In genomic region chr9:18976368-18977238, GRCh38 we compare ENCODE assay signal across 9 cellular contexts. TPM values are rescaled to one million over a fixed set of nuclear protein-coding genes. Genes with fewer than 3 reads are reported as not detected.
DNase-seq lines count a peak whose midpoint lies in the region; ATAC-seq and TF ChIP-seq lines count a peak whose summit lies in the region.
"Had no signal": no experiment of that assay in that cellular context is flagged by ENCODE, and none has a peak within 500 bp of the region (broad histone marks: within the 10 kb centered on the region; RNA-seq: fewer than 3 reads in every experiment).

No MANE protein-coding gene starts in this region.

- no peak for ATAC-seq in HG03097 (IDR thresholded peaks at IDR 0.05; ENCODE audit: low FRiP score, unreplicated experiment)
- ATAC-seq: effector memory CD8-positive, alpha-beta T cell had no signal

- DNase-seq in H4 (ENCODE audit: low spot score): peak; percentile 98
- DNase-seq in RPMI7951 (ENCODE audit: low read depth): peak; percentile 85
- DNase-seq in fibroblast of lung (ENCODE audit: low read depth in 2 of 2): peak; percentile 89 to 95
- DNase-seq in HT-29 (ENCODE audit: low spot score): no peak
- no peak for DNase-seq in posterior cingulate gyrus
- no peak for DNase-seq in NCI-H510A (lab: John Stamatoyannopoulos, UW)
- DNase-seq: effector memory CD8-positive, alpha-beta T cell had no signal

- H3K27ac ChIP-seq in fibroblast of lung (ENCODE audit: insufficient read depth, low read length) (no peak overlapping the region), subcutaneous abdominal adipose tissue (ENCODE audit: low read depth, low read length) (no peak overlapping the region)

- no peak for TF ChIP-seq CTCF in fibroblast of lung (conservative IDR thresholded peaks at IDR 0.05 in 1 of 2, IDR thresholded peaks at IDR 0.05 in 1 of 2; ENCODE audit: low read depth in 1 of 2, low read length in 2 of 2)

- H3K4me1 ChIP-seq in fibroblast of lung (ENCODE audit: control insufficient read depth, extremely low read depth, insufficient read depth, low read length): no peaks in the 10 kb centered on the region
- H3K4me1 ChIP-seq in subcutaneous abdominal adipose tissue (ENCODE audit: control insufficient read depth in 5 of 5, insufficient read depth in 5 of 5, low read length in 5 of 5): peaks cover 0 to 14% (median 12%) of the 10 kb centered on the region in 5 donors

- H3K4me2 ChIP-seq in fibroblast of lung (ENCODE audit: extremely low read depth, insufficient read depth, low read length): peak overlapping the region; percentile 67

- H2AFZ ChIP-seq in fibroblast of lung (ENCODE audit: low read length): no peak overlapping the region

- H3K36me3 ChIP-seq in fibroblast of lung (ENCODE audit: control insufficient read depth, insufficient read depth, low read length) (no peaks in the 10 kb centered on the region), subcutaneous abdominal adipose tissue (ENCODE audit: control insufficient read depth in 5 of 5, insufficient read depth in 5 of 5, low read length in 5 of 5) (no peaks in the 10 kb centered on the region)

- H3K27me3 ChIP-seq in fibroblast of lung (ENCODE audit: control insufficient read depth, insufficient read depth, low read length): peaks cover 10% of the 10 kb centered on the region
- H3K27me3 ChIP-seq in subcutaneous abdominal adipose tissue (ENCODE audit: control insufficient read depth in 5 of 5, insufficient read depth in 4 of 5, low read length in 5 of 5): no peaks in the 10 kb centered on the region

- H3K9me3 ChIP-seq in fibroblast of lung (ENCODE audit: control insufficient read depth, insufficient read depth, low read depth, low read length) (no peaks in the 10 kb centered on the region), subcutaneous abdominal adipose tissue (ENCODE audit: control insufficient read depth in 5 of 5, low read length in 5 of 5) (no peaks in the 10 kb centered on the region)

- intact Hi-C loops in posterior cingulate gyrus (cut with DNase I): no loop called here

- H3K79me2 ChIP-seq in fibroblast of lung (ENCODE audit: control insufficient read depth, insufficient read depth, low read length): no peaks in the 10 kb centered on the region

- H4K20me1 ChIP-seq in fibroblast of lung (ENCODE audit: control insufficient read depth, extremely low read depth, insufficient read depth, low read length): no peaks in the 10 kb centered on the region

- no peak overlapping the region for H3K9ac ChIP-seq in fibroblast of lung (ENCODE audit: insufficient read depth, low read length)
- H3K9ac ChIP-seq in subcutaneous abdominal adipose tissue (ENCODE audit: low read length in 5 of 5): no peak overlapping the region

- H3K4me3 ChIP-seq in fibroblast of lung (replicated peaks in 1 of 4; ENCODE audit: control extremely low read depth in 1 of 4, insufficient read depth in 1 of 4, low read depth in 3 of 4, low read length in 4 of 4): peak overlapping the region in 3 of 4 experiments; percentile 11 to 35 (median 20)
- H3K4me3 ChIP-seq in subcutaneous abdominal adipose tissue (ENCODE audit: low read depth in 1 of 5, low read length in 5 of 5): peak overlapping the region; percentile 8 to 39 (median 31)

RNA-seq across cellular contexts. Expression of gene SAXO1, which starts 56.4 kb away (rescaled TPM):
- under 0.01 TPM in 1 of 2 replicates, not detected in the other for total RNA-seq in H4 (2014; rRNA removed; shearing (Covaris generic))
- under 0.01 TPM in 1 of 2 replicates, not detected in the other for total RNA-seq in RPMI7951 (2014; rRNA removed; shearing (Covaris generic))
- total RNA-seq in fibroblast of lung: under 0.01 and 0.17 TPM in 2 replicates
- polyA plus RNA-seq in fibroblast of lung: 0.01 TPM in 1 of 2 replicates, not detected in the other
- 0.02 and 0.10 TPM in 2 replicates for polyA plus RNA-seq in fibroblast of lung (2012)
- not detected in 2 replicates for polyA minus RNA-seq in fibroblast of lung (ENCODE audit: low replicate concordance)
- total RNA-seq in HT-29 (2014; rRNA removed; shearing (Covaris generic)): not detected in 2 replicates

Comparison
In these comparisons a context has a peak if more than half of its experiments do, and no peak if none do; other contexts are left out.
1. DNase-seq: peak in H4 (single experiment), RPMI7951 (single experiment) and fibroblast of lung (2 of 2); none in HT-29 (single experiment), posterior cingulate gyrus (0 of 10) and NCI-H510A (single experiment).